7 cellular contexts compared by ENCODE assay signal in the genomic region with DNA sequence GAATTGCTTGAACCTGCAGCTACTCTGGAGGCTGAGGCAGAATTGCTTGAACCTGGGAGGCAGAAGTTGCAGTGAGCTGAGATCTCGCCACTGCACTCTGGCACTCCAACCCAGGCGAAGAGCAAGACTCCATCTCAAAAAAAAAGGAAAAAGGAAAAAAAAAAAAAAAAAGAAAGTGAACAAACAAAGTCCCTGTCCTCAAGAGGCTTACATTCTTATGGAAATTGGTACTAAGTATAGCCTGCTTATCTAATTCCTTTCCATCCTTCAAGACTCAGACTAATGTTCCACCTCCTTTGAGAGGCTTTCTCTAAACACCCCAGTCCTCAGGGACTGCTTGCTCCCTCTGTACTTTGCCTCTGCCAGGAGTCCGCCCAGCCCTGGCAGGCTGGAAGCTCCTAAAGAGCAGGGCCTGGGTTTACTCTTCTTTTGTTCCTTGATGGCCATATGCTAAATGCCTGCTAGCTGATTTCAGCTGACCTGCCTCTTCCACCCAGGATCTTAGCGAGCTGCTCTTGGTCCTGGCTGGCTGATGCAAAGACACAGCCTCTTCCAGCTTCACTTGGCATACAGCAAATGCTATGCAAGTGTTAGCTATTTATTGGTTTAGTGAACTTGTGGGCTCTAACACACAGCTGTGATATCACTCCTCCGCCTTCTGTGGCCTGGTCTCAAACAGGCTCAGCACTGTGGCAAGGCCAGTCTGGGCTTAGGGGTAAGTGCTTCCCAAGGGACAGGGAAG. TPM values are rescaled to one million over a fixed set of nuclear protein-coding genes. Genes with fewer than 3 reads are reported as not detected.
DNase-seq lines count a peak whose midpoint lies in the region; ATAC-seq and TF ChIP-seq lines count a peak whose summit lies in the region.

No MANE protein-coding gene starts in this region.

- H4K91ac ChIP-seq in mesenchymal stem cell (ENCODE audit: low read length), result peak overlapping the region; percentile 58

- H4K8ac ChIP-seq in mesenchymal stem cell (ENCODE audit: low read length), result peak overlapping the region; percentile 72

- H3K9me3 Mint-ChIP-seq in activated CD4-positive, alpha-beta T cell treated with anti-CD3 and anti-CD28 coated beads, Interleukin-2, amount 10 ng/mL, durations not matched to agents 24 days and 14 days, result no peaks in the 10 kb centered on the region

- 63% methylated on average over 3 of the region's 5 CpGs for WGBS in mesenchymal stem cell
- WGBS in upper lobe of left lung, 2 donors, result 90% methylated on average over 3 to 5 of the region's 5 CpGs

- peak overlapping the region; percentile 2 for H2BK120ac ChIP-seq in mesenchymal stem cell (ENCODE audit: low read depth, low read length)

- H3K23ac ChIP-seq in mesenchymal stem cell (ENCODE audit: low read length in 2 of 2), result no peak overlapping the region

- H3K14ac ChIP-seq in mesenchymal stem cell (ENCODE audit: low read length in 2 of 2), result no peak overlapping the region

- H2AFZ ChIP-seq in mesenchymal stem cell (ENCODE audit: low read depth, low read length), result no peak overlapping the region

- TF ChIP-seq CTCF in upper lobe of left lung (IDR thresholded peaks at IDR 0.05), result no peak

- peak overlapping the region; percentile 82 for H3K9ac ChIP-seq in mesenchymal stem cell (ENCODE audit: low read length)

- H2AK5ac ChIP-seq in mesenchymal stem cell (ENCODE audit: low read length, severe bottlenecking), result no peak overlapping the region

- no peak for TF ChIP-seq POLR2A in upper lobe of left lung (IDR thresholded peaks at IDR 0.05)

- no peak overlapping the region for H2BK12ac ChIP-seq in mesenchymal stem cell (ENCODE audit: low read length in 2 of 2)

- TF ChIP-seq EP300 in upper lobe of left lung (IDR thresholded peaks at IDR 0.05), result no peak

- H3K79me1 ChIP-seq in mesenchymal stem cell (replicated peaks; ENCODE audit: low read length, poor library complexity, severe bottlenecking), result peaks cover 53% of the 10 kb centered on the region

- H3K9me3 ChIP-seq in MG63 (no peaks in the 10 kb centered on the region), mesenchymal stem cell (ENCODE audit: control insufficient read depth, low read length) (no peaks in the 10 kb centered on the region), upper lobe of left lung (no peaks in the 10 kb centered on the region)

- H2BK5ac ChIP-seq in mesenchymal stem cell (ENCODE audit: low read depth, low read length, poor library complexity, severe bottlenecking), result no peak overlapping the region

- H3K4me1 Mint-ChIP-seq in activated CD4-positive, alpha-beta T cell treated with anti-CD3 and anti-CD28 coated beads, Interleukin-2, amount 10 ng/mL, durations not matched to agents 24 days and 14 days, result peaks cover 34% of the 10 kb centered on the region

- peak overlapping the region in 1 of 2 experiments; percentile 49 for H3K4ac ChIP-seq in mesenchymal stem cell (ENCODE audit: low read depth in 1 of 2, low read length in 2 of 2)

- no peak overlapping the region for H3K4me3 Mint-ChIP-seq in activated CD4-positive, alpha-beta T cell treated with anti-CD3 and anti-CD28 coated beads, Interleukin-2, amount 10 ng/mL, durations not matched to agents 24 days and 14 days

- DNase-seq in MG63 (peak; percentile 43), caudate nucleus (lab: John Stamatoyannopoulos, UW) (no peak), mesenchymal stem cell (peak; percentile 77), upper lobe of left lung (no peak)
- DNase-seq in activated CD4-positive, alpha-beta T cell treated with anti-CD3 and anti-CD28 coated beads, Interleukin-2, amount 10 ng/mL, durations not matched to agents 24 days and 14 days, result no peak

- no peaks in the 10 kb centered on the region for H3K27me3 ChIP-seq in MG63
- no peaks in the 10 kb centered on the region for H3K27me3 ChIP-seq in mesenchymal stem cell (ENCODE audit: control insufficient read depth in 1 of 2, insufficient read depth in 1 of 2, low read length in 2 of 2)
- no peaks in the 10 kb centered on the region for H3K27me3 ChIP-seq in upper lobe of left lung

- H3K27ac ChIP-seq in caudate nucleus (ENCODE audit: low read depth, low read length) (peak overlapping the region; percentile 64), mesenchymal stem cell (ENCODE audit: low read length, poor library complexity, severe bottlenecking) (peak overlapping the region; percentile 14), upper lobe of left lung (peak overlapping the region; percentile 55 to 66 (median 59))

- no peak overlapping the region for H3K4me3 ChIP-seq in MG63
- peak overlapping the region in 1 of 2 experiments; percentile 58 for H3K4me3 ChIP-seq in mesenchymal stem cell (ENCODE audit: insufficient read depth in 1 of 2, low read depth in 1 of 2, low read length in 2 of 2)
- no peak overlapping the region for H3K4me3 ChIP-seq in upper lobe of left lung

- H3K4me2 ChIP-seq in mesenchymal stem cell (ENCODE audit: low read length, poor library complexity, severe bottlenecking), result no peak overlapping the region

- H3K18ac ChIP-seq in mesenchymal stem cell (ENCODE audit: low read depth in 1 of 2, low read length in 2 of 2), result peak overlapping the region in 1 of 2 experiments; percentile 79

- H3K27me3 Mint-ChIP-seq in activated CD4-positive, alpha-beta T cell treated with anti-CD3 and anti-CD28 coated beads, Interleukin-2, amount 10 ng/mL, durations not matched to agents 24 days and 14 days, result no peaks in the 10 kb centered on the region

- H3K36me3 Mint-ChIP-seq in activated CD4-positive, alpha-beta T cell treated with anti-CD3 and anti-CD28 coated beads, Interleukin-2, amount 10 ng/mL, durations not matched to agents 24 days and 14 days (ENCODE audit: low read depth), result peaks cover 11% of the 10 kb centered on the region

- H3K36me3 ChIP-seq in MG63, result no peaks in the 10 kb centered on the region; the same call in 1 of the 2 replicates
- H3K36me3 ChIP-seq in mesenchymal stem cell (ENCODE audit: control insufficient read depth in 1 of 2, insufficient read depth in 2 of 2, low read depth in 1 of 2, low read length in 2 of 2), result peaks cover 0 to 5% of the 10 kb centered on the region in 2 experiments
- H3K36me3 ChIP-seq in upper lobe of left lung, result peaks cover 0 to 4% (median 0%) of the 10 kb centered on the region in 4 donors

- no peak overlapping the region for H2BK15ac ChIP-seq in mesenchymal stem cell (ENCODE audit: low read depth, poor library complexity, severe bottlenecking)

- intact Hi-C loops in activated CD4-positive, alpha-beta T cell treated with anti-CD3 and anti-CD28 coated beads, Interleukin-2, amount 10 ng/mL, durations not matched to agents 24 days and 14 days (cut with micrococcal nuclease), result no loop called here

- ATAC-seq in upper lobe of left lung (ENCODE audit: low FRiP score in 2 of 2) (peak in 1 of 2 donors; percentile 63), HG03469 (IDR thresholded peaks at IDR 0.05; ENCODE audit: unreplicated experiment) (no peak), GM21576 (IDR thresholded peaks at IDR 0.05; ENCODE audit: unreplicated experiment) (no peak)

- no peak overlapping the region for H3K27ac Mint-ChIP-seq in activated CD4-positive, alpha-beta T cell treated with anti-CD3 and anti-CD28 coated beads, Interleukin-2, amount 10 ng/mL, durations not matched to agents 24 days and 14 days

- peaks cover 20% of the 10 kb centered on the region for H3K4me1 ChIP-seq in mesenchymal stem cell (ENCODE audit: control insufficient read depth, insufficient read depth, low read depth, low read length)
- H3K4me1 ChIP-seq in upper lobe of left lung, result peaks cover 12 to 75% (median 42%) of the 10 kb centered on the region in 4 donors

RNA-seq across cellular contexts. Expression of gene SLC9A1, which starts 9.8 kb away (rescaled TPM):
- total RNA-seq in MG63 (2014; rRNA removed; shearing (Covaris generic); ENCODE audit: low replicate concordance), result 2.9 and 23.6 TPM in 2 replicates
- 37.0 TPM for polyA plus RNA-seq in mesenchymal stem cell (2013, experiment 1 of 2)
- 36.1 TPM for polyA plus RNA-seq in mesenchymal stem cell (2013, experiment 2 of 2)
- 10 to 100 TPM; 18.1 to 51.4 (median 31.5) TPM for total RNA-seq in upper lobe of left lung
- 25.5 and 27.1 TPM in 2 replicates for total RNA-seq in activated CD4-positive, alpha-beta T cell treated with anti-CD3 and anti-CD28 coated beads, Interleukin-2, amount 10 ng/mL, durations not matched to agents 24 days and 14 days

Comparison
In these comparisons a context has a peak if more than half of its experiments do, and no peak if none do; other contexts are left out.
1. DNase-seq: peak in MG63 (single experiment) and mesenchymal stem cell (single experiment); none in caudate nucleus (0 of 61), upper lobe of left lung (0 of 2) and activated CD4-positive, alpha-beta T cell treated with anti-CD3 and anti-CD28 coated beads, Interleukin-2, amount 10 ng/mL, durations not matched to agents 24 days and 14 days (single experiment).
2. H3K27ac ChIP-seq: peak in every context shown above with its lines; median percentile 64 in caudate nucleus; 59 in upper lobe of left lung; 14 in mesenchymal stem cell.